20 cellular contexts compared by ENCODE assay signal in the genomic region with DNA sequence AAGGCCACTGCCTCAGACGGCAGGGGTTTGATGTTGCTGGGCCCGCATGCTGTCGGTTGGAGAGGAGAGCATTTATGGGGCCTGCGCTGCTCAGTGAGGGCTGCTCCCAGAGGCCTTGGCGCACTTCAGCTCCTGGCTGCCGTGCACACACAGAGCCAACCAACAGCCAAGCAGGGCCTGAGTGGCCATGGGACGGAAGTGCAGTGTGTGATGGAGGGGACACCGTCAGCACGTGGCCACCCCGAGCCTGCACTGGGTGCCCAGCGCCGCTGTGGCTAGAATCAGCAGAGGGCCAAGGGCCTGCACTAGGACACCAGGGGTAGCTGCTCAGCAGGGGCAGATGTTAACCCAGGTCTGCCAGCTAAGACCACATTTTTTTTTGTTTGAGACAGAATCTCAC. TPM values are rescaled to one million over a fixed set of nuclear protein-coding genes. Genes with fewer than 3 reads are reported as not detected.
DNase-seq lines count a peak whose midpoint lies in the region; ATAC-seq, FAIRE-seq and TF ChIP-seq lines count a peak whose summit lies in the region.
"Had no signal": no experiment of that assay in that cellular context is flagged by ENCODE, and none has a peak within 500 bp of the region (broad histone marks: within the 10 kb centered on the region; RNA-seq: fewer than 3 reads in every experiment).

No MANE protein-coding gene starts in this region.

- H3K9ac ChIP-seq in HepG2 (ENCODE audit: insufficient read depth, low read depth, low read length) (no peak overlapping the region), K562 (ENCODE audit: insufficient read depth in 1 of 2, low read depth in 2 of 2, low read length in 2 of 2) (0 out of 4 replicates have a peak overlapping the region, but pooled peaks of 1 of the 2 experiments have one; percentile 4), mesendoderm (ENCODE audit: low read length) (no peak overlapping the region)

- in situ Hi-C loops in HepG2 (cut with HindIII; ENCODE audit: extremely low pct_ligation_motif_present, low pct_unique_long_range_greater_than_20kb) (loop anchor here (5.0 kb wide), 1 partner anchor 57 kb away; no protein-coding TSS in a partner anchor), K562 (cut with MboI) (no loop called here), GM13977 (cut with MboI; ENCODE audit: low pct_unique_long_range_greater_than_20kb, low sequenced_read_pairs, unreplicated experiment) (no loop called here)

- H2AFZ ChIP-seq in HepG2 (ENCODE audit: low read length) (no peak overlapping the region), K562 (ENCODE audit: low read depth, low read length) (no peak overlapping the region)
- H2AFZ ChIP-seq: GM23338 had no signal

- ATAC-seq in HepG2, result peak; percentile 49
- no peak for ATAC-seq in right lobe of liver
- no peak for ATAC-seq in K562
- no peak for ATAC-seq in HG02981 (IDR thresholded peaks at IDR 0.05; ENCODE audit: unreplicated experiment)
- ATAC-seq: GM23338 had no signal

- FAIRE-seq in HepG2 (lab: Jason Lieb, UNC) (no peak), K562 (lab: Jason Lieb, UNC) (no peak)
- FAIRE-seq: A204.1, D721Med, G401.6, GM12891, GM18507 had no signal

- DNase-seq in HepG2 (ENCODE audit: low spot score) (no peak), right lobe of liver (no peak), K562 (ENCODE audit: extremely low read depth in 1 of 4, low spot score in 3 of 4) (no peak), mesendoderm (no peak), UCSD-AML1 (lab: John Stamatoyannopoulos, UW; ENCODE audit: unreplicated experiment) (no peak), GM13977 (ENCODE audit: low spot score) (no peak)
- DNase-seq: ACHN; BE2C; C1 segment of cervical spinal cord; Caco-2; CD4-positive, CD25-positive, alpha-beta regulatory T cell; CD8-positive, alpha-beta memory T cell had no signal

- CTCF ChIA-PET in HepG2 (lab: Yijun Ruan, JAX; ENCODE audit: low intra/inter-chr PET ratio, low total read pairs), result no interaction called here
- CTCF ChIA-PET in K562 (lab: Yijun Ruan, JAX; ENCODE audit: low intra/inter-chr PET ratio), result interaction anchor here (5.4 kb wide), 1 partner anchor 55 kb away, joined by 56 read pairs; no protein-coding TSS in a partner anchor

- TF ChIP-seq POLR2A in HepG2 (IDR thresholded peaks at IDR 0.05; ENCODE audit: insufficient read depth in 1 of 2, low read depth in 2 of 2, low read length in 2 of 2) (no peak), right lobe of liver (IDR thresholded peaks at IDR 0.05) (no peak), K562 (conservative IDR thresholded peaks at IDR 0.05) (no peak)

- no peak overlapping the region for H3K27ac ChIP-seq in HepG2 (ENCODE audit: extremely low read length, insufficient read depth, low read length)
- H3K27ac ChIP-seq in right lobe of liver, result no peak overlapping the region
- H3K27ac ChIP-seq in K562 (ENCODE audit: extremely low read depth, low read depth, low read length), result no peak overlapping the region
- H3K27ac ChIP-seq in mesendoderm (ENCODE audit: low read depth, low read length), result no peak overlapping the region

- no peak overlapping the region for H2AK5ac ChIP-seq in mesendoderm (ENCODE audit: low read length)

- peak overlapping the region; percentile 25 for H3K56ac ChIP-seq in mesendoderm (ENCODE audit: low read length)

- no peaks in the 10 kb centered on the region for H3K9me1 ChIP-seq in K562 (ENCODE audit: control insufficient read depth, insufficient read depth, low read length)

- H3K23ac ChIP-seq in mesendoderm (ENCODE audit: low read length), result no peak overlapping the region

- no peaks in the 10 kb centered on the region for H3K79me2 ChIP-seq in HepG2 (ENCODE audit: insufficient read depth, low read length)
- H3K79me2 ChIP-seq in K562 (ENCODE audit: control insufficient read depth, insufficient read depth, low read length), result no peaks in the 10 kb centered on the region
- no peaks in the 10 kb centered on the region for H3K79me2 ChIP-seq in mesendoderm (ENCODE audit: control insufficient read depth, insufficient read depth, low read length)

- POLR2A ChIA-PET in HepG2 (lab: Yijun Ruan, JAX), result no interaction called here
- POLR2A ChIA-PET in K562 (lab: Yijun Ruan, JAX), result interaction anchor here (0.6 to 3.6 kb wide), 5 partner anchors 14 to 70 kb away, joined by 3 to 14 read pairs (median 3); no protein-coding TSS in a partner anchor

- intact Hi-C loops in HepG2 (cut with micrococcal nuclease; ENCODE audit: unreplicated experiment) (no loop called here), right lobe of liver (cut with DNase I) (loop anchor here (5.0 to 10.0 kb wide), 2 partner anchors 55 to 57 kb away; no protein-coding TSS in a partner anchor), K562 (cut with micrococcal nuclease) (no loop called here)

- TF ChIP-seq CTCF in HepG2 (CRISPR knock-in tag; IDR thresholded peaks at IDR 0.05), result 0 out of 2 replicates have a peak, but pooled peaks have one; percentile 11
- no peak for TF ChIP-seq CTCF in right lobe of liver (IDR thresholded peaks at IDR 0.05)
- TF ChIP-seq CTCF in K562 (IDR thresholded peaks at IDR 0.05 in 2 of 3, conservative IDR thresholded peaks at IDR 0.05 in 1 of 3; ENCODE audit: insufficient read depth in 2 of 3, low read depth in 1 of 3, low read length in 3 of 3), result no peak
- TF ChIP-seq CTCF in GM13977 (IDR thresholded peaks at IDR 0.05; ENCODE audit: extremely low read depth, insufficient read depth, missing control alignments), result no peak

- H3K18ac ChIP-seq in mesendoderm (ENCODE audit: low read length), result no peak overlapping the region

- no peak overlapping the region for H2BK120ac ChIP-seq in mesendoderm (ENCODE audit: low read depth, low read length)

- no peak overlapping the region for H3K4ac ChIP-seq in mesendoderm (ENCODE audit: low read depth, low read length)

- WGBS in HepG2 (ENCODE audit: low lambda C conversion rate), result 58% methylated on average over 10 of the region's 12 CpGs
- no CpG with 5 or more reads among the region's 12 CpGs for WGBS in right lobe of liver (ENCODE audit: insufficient coverage, low coverage, low lambda C conversion rate, missing lambda C conversion rate)
- WGBS in K562 (ENCODE audit: insufficient coverage, low coverage, missing lambda C conversion rate), result 78% methylated on average over 12 of the region's 12 CpGs
- WGBS in mesendoderm (ENCODE audit: extremely low coverage, insufficient coverage, low lambda C conversion rate), result no CpG with 5 or more reads among the region's 12 CpGs

- H4K8ac ChIP-seq in mesendoderm (ENCODE audit: low read depth, low read length), result no peak overlapping the region

- H3K4me1 ChIP-seq in HepG2 (ENCODE audit: insufficient read depth, low read length), result peaks cover 20% of the 10 kb centered on the region
- H3K4me1 ChIP-seq in right lobe of liver, result peaks cover 0 to 5% (median 0%) of the 10 kb centered on the region in 4 donors
- H3K4me1 ChIP-seq in K562 (replicated peaks in 1 of 2; ENCODE audit: control insufficient read depth in 2 of 2, insufficient read depth in 2 of 2, low read length in 2 of 2), result peaks cover 3 to 8% of the 10 kb centered on the region in 2 experiments; a peak in 2 of 5 replicates
- H3K4me1 ChIP-seq in mesendoderm (ENCODE audit: control insufficient read depth, low read depth, low read length), result no peaks in the 10 kb centered on the region
- H3K4me1 ChIP-seq: Caco-2 had no signal

- no TSS peak for BruUV-seq in HepG2 (replicated peaks; lab: Mats Ljungman, UMichigan)
- no TSS peak for BruUV-seq in K562 (replicated peaks; lab: Mats Ljungman, UMichigan)

- H3K27me3 ChIP-seq in HepG2 (ENCODE audit: control insufficient read depth in 1 of 2, insufficient read depth in 2 of 2, low read length in 2 of 2) (0 out of 5 replicates have a peak, but pooled peaks cover 0 to 17% of the 10 kb centered on the region in 2 experiments), right lobe of liver (no peaks in the 10 kb centered on the region), K562 (ENCODE audit: control insufficient read depth in 2 of 2, insufficient read depth in 2 of 2, low read length in 2 of 2) (no peaks in the 10 kb centered on the region), mesendoderm (ENCODE audit: insufficient read depth, low read length, poor library complexity) (no peaks in the 10 kb centered on the region)
- H3K27me3 ChIP-seq: BE2C had no signal

- H3K36me3 ChIP-seq in HepG2 (replicated peaks in 1 of 2; ENCODE audit: control insufficient read depth in 1 of 2, insufficient read depth in 2 of 2, low read length in 2 of 2) (no peaks in the 10 kb centered on the region), right lobe of liver (peaks cover 0 to 4% (median 1%) of the 10 kb centered on the region in 4 donors), K562 (ENCODE audit: control insufficient read depth, insufficient read depth, low read length) (peaks cover 6% of the 10 kb centered on the region; the same call in 1 of the 3 replicates), mesendoderm (ENCODE audit: control insufficient read depth, insufficient read depth, low read length) (no peaks in the 10 kb centered on the region)
- H3K36me3 ChIP-seq: BE2C, HAP-1 had no signal

- no peaks in the 10 kb centered on the region for H4K20me1 ChIP-seq in HepG2 (ENCODE audit: insufficient read depth, low read length)
- H4K20me1 ChIP-seq in K562 (replicated peaks; ENCODE audit: control insufficient read depth, insufficient read depth, low read length), result no peaks in the 10 kb centered on the region; the same call in 1 of the 2 replicates

- H2BK5ac ChIP-seq in mesendoderm (ENCODE audit: low read length), result no peak overlapping the region

- no peaks in the 10 kb centered on the region for H3K79me1 ChIP-seq in mesendoderm (ENCODE audit: low read length)

- no peak overlapping the region for H3K4me2 ChIP-seq in HepG2 (ENCODE audit: low read depth, low read length)
- no peak overlapping the region for H3K4me2 ChIP-seq in K562 (ENCODE audit: insufficient read depth, low read length)
- H3K4me2 ChIP-seq in mesendoderm (ENCODE audit: low read length), result no peak overlapping the region
- H3K4me2 ChIP-seq: GM23338 had no signal

- TF ChIP-seq RAD21 in HepG2 (CRISPR knock-in tag; IDR thresholded peaks at IDR 0.05) (no peak), K562 (CRISPR knock-in tag; conservative IDR thresholded peaks at IDR 0.05 in 1 of 2, IDR thresholded peaks at IDR 0.05 in 1 of 2) (no peak)

- H4K5ac ChIP-seq in mesendoderm (ENCODE audit: low read length), result no peak overlapping the region

- H3K9me3 ChIP-seq in HepG2 (ENCODE audit: low read length) (no peaks in the 10 kb centered on the region), right lobe of liver (no peaks in the 10 kb centered on the region), K562 (replicated peaks; ENCODE audit: control insufficient read depth, insufficient read depth, low read depth, low read length) (no peaks in the 10 kb centered on the region)
- H3K9me3 ChIP-seq: BE2C, Caco-2, HAP-1 had no signal

- H3K4me3 ChIP-seq in HepG2 (replicated peaks in 1 of 3; ENCODE audit: insufficient read depth in 1 of 3, low read depth in 2 of 3, low read length in 3 of 3) (no peak overlapping the region), right lobe of liver (no peak overlapping the region), K562 (no peak overlapping the region), mesendoderm (ENCODE audit: low read length) (no peak overlapping the region)
- H3K4me3 ChIP-seq: GM23338, HAP-1 had no signal

- TF ChIP-seq EP300 in HepG2 (IDR thresholded peaks at IDR 0.05; ENCODE audit: low read depth in 2 of 2, low read length in 2 of 2) (no peak), HepG2 (CRISPR knock-in tag; IDR thresholded peaks at IDR 0.05; ENCODE audit: borderline replicate concordance) (no peak), K562 (IDR thresholded peaks at IDR 0.05; ENCODE audit: low read length) (no peak)

- no peak overlapping the region for H2BK15ac ChIP-seq in mesendoderm (replicated peaks; ENCODE audit: low read depth)

RNA-seq across cellular contexts. Expression of a gene that starts 21.8 kb away (rescaled TPM):
- 23.6 and 24.3 TPM in 2 replicates for total RNA-seq in HepG2 (2016; rRNA removed; fragmentation: Illumina TruSeq; extraction: Trizol)
- 5.2 and 5.7 TPM in 2 replicates for total RNA-seq in HepG2 (2016; cell fraction: cytosol; rRNA removed; fragmentation: Illumina TruSeq; extraction: Trizol; ENCODE audit: low read depth)
- total RNA-seq in HepG2 (2016; cell fraction: insoluble cytoplasmic fraction; rRNA removed; fragmentation: Illumina TruSeq; extraction: Trizol), result 19.7 and 25.5 TPM in 2 replicates
- total RNA-seq in HepG2 (2016; cell fraction: membrane; rRNA removed; fragmentation: Illumina TruSeq; extraction: Trizol), result 13.6 and 13.8 TPM in 2 replicates
- total RNA-seq in HepG2 (2016; cell fraction: nucleus; rRNA removed; fragmentation: Illumina TruSeq; extraction: Trizol), result 19.3 and 23.7 TPM in 2 replicates
- polyA plus RNA-seq in HepG2 (2011; rRNA removed), result 26.0 and 34.9 TPM in 2 replicates
- 19.5 and 24.5 TPM in 2 replicates for polyA plus RNA-seq in HepG2 (2011; cell fraction: cytosol; rRNA removed)
- polyA plus RNA-seq in HepG2 (2011; cell fraction: nucleus; rRNA removed), result 101 and 113 TPM in 2 replicates
- 13.5 and 16.7 TPM in 2 replicates for polyA plus RNA-seq in HepG2 (2012)
- polyA plus RNA-seq in HepG2 (2016; cell fraction: cytosol; fragmentation: Illumina TruSeq; extraction: Trizol; ENCODE audit: low read depth), result 3.3 and 4.5 TPM in 2 replicates
- 12.0 and 13.5 TPM in 2 replicates for polyA plus RNA-seq in HepG2 (2016; cell fraction: insoluble cytoplasmic fraction; fragmentation: Illumina TruSeq; extraction: Trizol; ENCODE audit: low read depth)
- polyA plus RNA-seq in HepG2 (2016; cell fraction: membrane; fragmentation: Illumina TruSeq; extraction: Trizol; ENCODE audit: low read depth), result 5.3 and 6.0 TPM in 2 replicates
- polyA plus RNA-seq in HepG2 (2016; cell fraction: nucleus; fragmentation: Illumina TruSeq; extraction: Trizol; ENCODE audit: insufficient read depth, low read depth), result 30.5 and 31.5 TPM in 2 replicates
- 18.8 and 92.4 TPM in 2 replicates for polyA minus RNA-seq in HepG2 (2011; rRNA and poly(A)+ RNA removed; ENCODE audit: low replicate concordance)
- polyA minus RNA-seq in HepG2 (2011; cell fraction: cytosol; rRNA and poly(A)+ RNA removed), result 32.9 and 39.6 TPM in 2 replicates
- polyA minus RNA-seq in HepG2 (2011; cell fraction: nucleus; rRNA and poly(A)+ RNA removed), result 40.4 and 48.1 TPM in 2 replicates
- total RNA-seq in right lobe of liver, result 10 to 100 TPM; 20.1 to 31.3 (median 21.9) TPM
- total RNA-seq in K562 (2011; cell fraction: chromatin; rRNA removed; ENCODE audit: low replicate concordance), result 52.2 and 130 TPM in 2 replicates
- 84.1 and 104 TPM in 2 replicates for total RNA-seq in K562 (2011; cell fraction: nucleolus; rRNA removed)
- 79.9 and 86.4 TPM in 2 replicates for total RNA-seq in K562 (2011; cell fraction: nucleoplasm; rRNA removed)
- 30.6 and 40.4 TPM in 2 replicates for total RNA-seq in K562 (2014; rRNA removed)
- 15.5 and 16.6 TPM in 2 replicates for total RNA-seq in K562 (2014; rRNA removed; fragmentation: Illumina TruSeq; extraction: Trizol)
- total RNA-seq in K562 (2015; rRNA removed; fragmentation: Illumina TruSeq; extraction: Trizol), result 18.5 and 21.1 TPM in 2 replicates
- 48.6 and 51.2 TPM in 2 replicates for total RNA-seq in K562 (2021)
- polyA plus RNA-seq in K562 (2011; rRNA removed), result 25.6 and 34.8 TPM in 2 replicates
- 33.1 and 49.1 TPM in 2 replicates for polyA plus RNA-seq in K562 (2011; cell fraction: cytosol; rRNA removed)
- 59.7 and 85.8 TPM in 2 replicates for polyA plus RNA-seq in K562 (2011; cell fraction: nucleus; rRNA removed)
- polyA plus RNA-seq in K562 (2012), result 22.4 and 33.6 TPM in 2 replicates
- 16.5 and 20.7 TPM in 2 replicates for polyA plus RNA-seq in K562 (2014; fragmentation: Illumina TruSeq; extraction: Trizol)
- polyA plus RNA-seq in K562 (2014; fragmentation: Nextera tagmentation; extraction: Ambion mirVana), result 1 to 10 TPM; 2.1 to 2.5 TPM
- 25.4 and 30.1 TPM in 2 replicates for polyA plus RNA-seq in K562 (2014; rRNA removed)
- polyA minus RNA-seq in K562 (2011; rRNA and poly(A)+ RNA removed), result 31.9 and 39.3 TPM in 2 replicates
- 43.7 and 62.8 TPM in 2 replicates for polyA minus RNA-seq in K562 (2011; cell fraction: cytosol; rRNA and poly(A)+ RNA removed)
- 33.7 and 40.1 TPM in 2 replicates for polyA minus RNA-seq in K562 (2011; cell fraction: nucleus; rRNA and poly(A)+ RNA removed)
- polyA plus RNA-seq in mesendoderm (2013, experiment 1 of 2), result 6.7 TPM
- 7.3 TPM for polyA plus RNA-seq in mesendoderm (2013, experiment 2 of 2)

RNA-seq across cellular contexts. Expression of a gene that starts 29.7 kb away (rescaled TPM):
- total RNA-seq in HepG2 (2016; rRNA removed; fragmentation: Illumina TruSeq; extraction: Trizol), result 79.1 and 97.6 TPM in 2 replicates
- total RNA-seq in HepG2 (2016; cell fraction: cytosol; rRNA removed; fragmentation: Illumina TruSeq; extraction: Trizol; ENCODE audit: low read depth), result 57.5 and 62.5 TPM in 2 replicates
- total RNA-seq in HepG2 (2016; cell fraction: insoluble cytoplasmic fraction; rRNA removed; fragmentation: Illumina TruSeq; extraction: Trizol), result 76.4 and 87.1 TPM in 2 replicates
- 73.6 and 81.2 TPM in 2 replicates for total RNA-seq in HepG2 (2016; cell fraction: membrane; rRNA removed; fragmentation: Illumina TruSeq; extraction: Trizol)
- total RNA-seq in HepG2 (2016; cell fraction: nucleus; rRNA removed; fragmentation: Illumina TruSeq; extraction: Trizol), result 78.0 and 88.2 TPM in 2 replicates
- 114 and 122 TPM in 2 replicates for polyA plus RNA-seq in HepG2 (2011; rRNA removed)
- 68.7 and 92.2 TPM in 2 replicates for polyA plus RNA-seq in HepG2 (2011; cell fraction: cytosol; rRNA removed)
- polyA plus RNA-seq in HepG2 (2011; cell fraction: nucleus; rRNA removed), result 127 and 143 TPM in 2 replicates
- 65.1 and 93.3 TPM in 2 replicates for polyA plus RNA-seq in HepG2 (2012)
- 17.7 and 17.8 TPM in 2 replicates for polyA plus RNA-seq in HepG2 (2016; cell fraction: cytosol; fragmentation: Illumina TruSeq; extraction: Trizol; ENCODE audit: low read depth)
- polyA plus RNA-seq in HepG2 (2016; cell fraction: insoluble cytoplasmic fraction; fragmentation: Illumina TruSeq; extraction: Trizol; ENCODE audit: low read depth), result 102 and 128 TPM in 2 replicates
- polyA plus RNA-seq in HepG2 (2016; cell fraction: membrane; fragmentation: Illumina TruSeq; extraction: Trizol; ENCODE audit: low read depth), result 41.4 and 44.1 TPM in 2 replicates
- polyA plus RNA-seq in HepG2 (2016; cell fraction: nucleus; fragmentation: Illumina TruSeq; extraction: Trizol; ENCODE audit: insufficient read depth, low read depth), result 118 and 120 TPM in 2 replicates
- 349 and 427 TPM in 2 replicates for polyA minus RNA-seq in HepG2 (2011; rRNA and poly(A)+ RNA removed; ENCODE audit: low replicate concordance)
- polyA minus RNA-seq in HepG2 (2011; cell fraction: cytosol; rRNA and poly(A)+ RNA removed), result 64.3 and 66.8 TPM in 2 replicates
- 118 TPM in 2 replicates for polyA minus RNA-seq in HepG2 (2011; cell fraction: nucleus; rRNA and poly(A)+ RNA removed)
- 10 to 100 TPM; 41.5 to 53.2 (median 44.6) TPM for total RNA-seq in right lobe of liver
- total RNA-seq in K562 (2011; cell fraction: chromatin; rRNA removed; ENCODE audit: low replicate concordance), result 154 and 338 TPM in 2 replicates
- 84.7 and 99.0 TPM in 2 replicates for total RNA-seq in K562 (2011; cell fraction: nucleolus; rRNA removed)
- 165 and 228 TPM in 2 replicates for total RNA-seq in K562 (2011; cell fraction: nucleoplasm; rRNA removed)
- total RNA-seq in K562 (2014; rRNA removed), result 78.1 and 96.9 TPM in 2 replicates
- 116 and 129 TPM in 2 replicates for total RNA-seq in K562 (2014; rRNA removed; fragmentation: Illumina TruSeq; extraction: Trizol)
- total RNA-seq in K562 (2015; rRNA removed; fragmentation: Illumina TruSeq; extraction: Trizol), result 113 and 121 TPM in 2 replicates
- total RNA-seq in K562 (2021), result 166 and 171 TPM in 2 replicates
- 130 and 174 TPM in 2 replicates for polyA plus RNA-seq in K562 (2011; rRNA removed)
- polyA plus RNA-seq in K562 (2011; cell fraction: cytosol; rRNA removed), result 147 and 220 TPM in 2 replicates
- polyA plus RNA-seq in K562 (2011; cell fraction: nucleus; rRNA removed), result 170 and 240 TPM in 2 replicates
- 98.9 and 130 TPM in 2 replicates for polyA plus RNA-seq in K562 (2012)
- 161 and 197 TPM in 2 replicates for polyA plus RNA-seq in K562 (2014; fragmentation: Illumina TruSeq; extraction: Trizol)
- polyA plus RNA-seq in K562 (2014; fragmentation: Nextera tagmentation; extraction: Ambion mirVana), result 10 to 100 TPM; 61.7 to 61.9 TPM
- 87.2 and 93.2 TPM in 2 replicates for polyA plus RNA-seq in K562 (2014; rRNA removed)
- 228 and 275 TPM in 2 replicates for polyA minus RNA-seq in K562 (2011; rRNA and poly(A)+ RNA removed)
- polyA minus RNA-seq in K562 (2011; cell fraction: cytosol; rRNA and poly(A)+ RNA removed), result 118 and 134 TPM in 2 replicates
- polyA minus RNA-seq in K562 (2011; cell fraction: nucleus; rRNA and poly(A)+ RNA removed), result 62.6 and 87.9 TPM in 2 replicates
- 157 TPM for polyA plus RNA-seq in mesendoderm (2013, experiment 1 of 2)
- polyA plus RNA-seq in mesendoderm (2013, experiment 2 of 2), result 159 TPM

RNA-seq across cellular contexts. Expression of a gene that starts 52.2 kb away (rescaled TPM):
- total RNA-seq in HepG2 (2016; rRNA removed; fragmentation: Illumina TruSeq; extraction: Trizol), result 8.6 and 8.7 TPM in 2 replicates
- total RNA-seq in HepG2 (2016; cell fraction: cytosol; rRNA removed; fragmentation: Illumina TruSeq; extraction: Trizol; ENCODE audit: low read depth), result 5.8 and 8.7 TPM in 2 replicates
- 7.3 and 9.2 TPM in 2 replicates for total RNA-seq in HepG2 (2016; cell fraction: insoluble cytoplasmic fraction; rRNA removed; fragmentation: Illumina TruSeq; extraction: Trizol)
- total RNA-seq in HepG2 (2016; cell fraction: membrane; rRNA removed; fragmentation: Illumina TruSeq; extraction: Trizol), result 14.0 and 18.2 TPM in 2 replicates
- 3.7 and 4.3 TPM in 2 replicates for total RNA-seq in HepG2 (2016; cell fraction: nucleus; rRNA removed; fragmentation: Illumina TruSeq; extraction: Trizol)
- polyA plus RNA-seq in HepG2 (2011; rRNA removed), result 9.7 and 16.9 TPM in 2 replicates
- 8.5 and 16.0 TPM in 2 replicates for polyA plus RNA-seq in HepG2 (2011; cell fraction: cytosol; rRNA removed)
- 5.1 and 7.3 TPM in 2 replicates for polyA plus RNA-seq in HepG2 (2011; cell fraction: nucleus; rRNA removed)
- polyA plus RNA-seq in HepG2 (2012), result 8.5 and 17.2 TPM in 2 replicates
- polyA plus RNA-seq in HepG2 (2016; cell fraction: cytosol; fragmentation: Illumina TruSeq; extraction: Trizol; ENCODE audit: low read depth), result 15.3 and 18.5 TPM in 2 replicates
- 17.5 and 21.2 TPM in 2 replicates for polyA plus RNA-seq in HepG2 (2016; cell fraction: insoluble cytoplasmic fraction; fragmentation: Illumina TruSeq; extraction: Trizol; ENCODE audit: low read depth)
- 23.1 and 28.6 TPM in 2 replicates for polyA plus RNA-seq in HepG2 (2016; cell fraction: membrane; fragmentation: Illumina TruSeq; extraction: Trizol; ENCODE audit: low read depth)
- 10.8 and 11.4 TPM in 2 replicates for polyA plus RNA-seq in HepG2 (2016; cell fraction: nucleus; fragmentation: Illumina TruSeq; extraction: Trizol; ENCODE audit: insufficient read depth, low read depth)
- 13.8 and 51.4 TPM in 2 replicates for polyA minus RNA-seq in HepG2 (2011; rRNA and poly(A)+ RNA removed; ENCODE audit: low replicate concordance)
- 3.7 and 9.1 TPM in 2 replicates for polyA minus RNA-seq in HepG2 (2011; cell fraction: cytosol; rRNA and poly(A)+ RNA removed)
- 3.7 and 4.8 TPM in 2 replicates for polyA minus RNA-seq in HepG2 (2011; cell fraction: nucleus; rRNA and poly(A)+ RNA removed)
- total RNA-seq in right lobe of liver, result 10 to 100 TPM; 12.4 to 51.0 (median 18.6) TPM
- 27.5 and 42.5 TPM in 2 replicates for total RNA-seq in K562 (2011; cell fraction: chromatin; rRNA removed; ENCODE audit: low replicate concordance)
- total RNA-seq in K562 (2011; cell fraction: nucleolus; rRNA removed), result 32.2 and 34.5 TPM in 2 replicates
- 35.0 and 39.8 TPM in 2 replicates for total RNA-seq in K562 (2011; cell fraction: nucleoplasm; rRNA removed)
- 117 and 145 TPM in 2 replicates for total RNA-seq in K562 (2014; rRNA removed)
- 49.5 and 60.5 TPM in 2 replicates for total RNA-seq in K562 (2014; rRNA removed; fragmentation: Illumina TruSeq; extraction: Trizol)
- total RNA-seq in K562 (2015; rRNA removed; fragmentation: Illumina TruSeq; extraction: Trizol), result 71.8 and 72.5 TPM in 2 replicates
- total RNA-seq in K562 (2021), result 185 and 186 TPM in 2 replicates
- 33.9 and 39.4 TPM in 2 replicates for polyA plus RNA-seq in K562 (2011; rRNA removed)
- 54.4 and 79.1 TPM in 2 replicates for polyA plus RNA-seq in K562 (2011; cell fraction: cytosol; rRNA removed)
- polyA plus RNA-seq in K562 (2011; cell fraction: nucleus; rRNA removed), result 33.5 and 46.0 TPM in 2 replicates
- 111 and 131 TPM in 2 replicates for polyA plus RNA-seq in K562 (2012)
- polyA plus RNA-seq in K562 (2014; fragmentation: Illumina TruSeq; extraction: Trizol), result 161 TPM in 2 replicates
- polyA plus RNA-seq in K562 (2014; fragmentation: Nextera tagmentation; extraction: Ambion mirVana), result 10 to 100 TPM; 27.7 to 33.4 TPM
- 91.2 and 100 TPM in 2 replicates for polyA plus RNA-seq in K562 (2014; rRNA removed)
- polyA minus RNA-seq in K562 (2011; rRNA and poly(A)+ RNA removed), result 21.2 and 25.2 TPM in 2 replicates
- polyA minus RNA-seq in K562 (2011; cell fraction: cytosol; rRNA and poly(A)+ RNA removed), result 32.1 and 32.6 TPM in 2 replicates
- 15.1 and 19.7 TPM in 2 replicates for polyA minus RNA-seq in K562 (2011; cell fraction: nucleus; rRNA and poly(A)+ RNA removed)
- 102 TPM for polyA plus RNA-seq in mesendoderm (2013, experiment 1 of 2)
- 104 TPM for polyA plus RNA-seq in mesendoderm (2013, experiment 2 of 2)

Comparison
In these comparisons a context has a peak if more than half of its experiments do, and no peak if none do; other contexts are left out.
1. intact Hi-C loops: an anchor here in right lobe of liver (5.0 to 10.0 kb wide); none called in HepG2 and K562.